ENCODE assay signal across 18 cellular contexts in genomic region chr10:83819609-83820008, GRCh38.
DNase-seq lines count a peak whose midpoint lies in the region; ATAC-seq and TF ChIP-seq lines count a peak whose summit lies in the region.
"Had no signal": no experiment of that assay in that cellular context is flagged by ENCODE, and none has a peak within 500 bp of the region (broad histone marks: within the 10 kb centered on the region; RNA-seq: fewer than 3 reads in every experiment).

No MANE protein-coding gene starts in this region.

- H3K4me3 ChIP-seq in right cardiac atrium (ENCODE audit: low read length) (no peak overlapping the region), left ventricle myocardium inferior (no peak overlapping the region), SJSA1 (no peak overlapping the region), neural cell (ENCODE audit: low read length) (peak overlapping the region; percentile 5)
- H3K4me3 ChIP-seq: GM23248 had no signal

- no peak overlapping the region for H2AFZ ChIP-seq in neural cell (ENCODE audit: low read depth, low read length)
- H2AFZ ChIP-seq: GM23248 had no signal

- DNase-seq in Right ventricle myocardium superior (no peak), right cardiac atrium (no peak), left ventricle myocardium inferior (no peak), left cardiac atrium (no peak), SJSA1 (ENCODE audit: low read depth in 1 of 2, low spot score in 2 of 2) (no peak), NCI-H1436 (lab: John Stamatoyannopoulos, UW) (no peak)
- DNase-seq in stimulated activated CD4-positive, alpha-beta T cell treated with anti-CD3 and anti-CD28 coated beads, Interleukin-2, amount 100 ng/mL, for 48 hours, result no peak
- DNase-seq: C1 segment of cervical spinal cord; Calu3; CD4-positive, alpha-beta memory T cell; COR-L47; DMS153; DND-41; GM23248; H7; HCEC 1CT had no signal

- H4K20me1 ChIP-seq in neural cell (ENCODE audit: insufficient read depth), result no peaks in the 10 kb centered on the region

- H3K4me1 ChIP-seq in right cardiac atrium (ENCODE audit: control insufficient read depth, insufficient read depth, low read length) (no peaks in the 10 kb centered on the region), left ventricle myocardium inferior (peaks cover 25% of the 10 kb centered on the region), SJSA1 (replicated peaks) (peaks cover 63% of the 10 kb centered on the region)

- TF ChIP-seq EP300 in neural cell (conservative IDR thresholded peaks at IDR 0.05; ENCODE audit: poor library complexity, severe bottlenecking), result peak; percentile 66

- H3K9ac ChIP-seq in neural cell (ENCODE audit: low read length), result no peak overlapping the region
- H3K9ac ChIP-seq: GM23248 had no signal

- H3K9me3 ChIP-seq in right cardiac atrium (ENCODE audit: control insufficient read depth, low read length) (no peaks in the 10 kb centered on the region), left ventricle myocardium inferior (replicated peaks) (peaks cover 10% of the 10 kb centered on the region), SJSA1 (replicated peaks) (no peaks in the 10 kb centered on the region), neural cell (ENCODE audit: low read length) (no peaks in the 10 kb centered on the region)

- H3K27me3 ChIP-seq in right cardiac atrium (ENCODE audit: control insufficient read depth, insufficient read depth), result no peaks in the 10 kb centered on the region
- no peaks in the 10 kb centered on the region for H3K27me3 ChIP-seq in left ventricle myocardium inferior (ENCODE audit: low read depth)
- H3K27me3 ChIP-seq in SJSA1 (replicated peaks), result no peaks in the 10 kb centered on the region
- H3K27me3 ChIP-seq in neural cell (ENCODE audit: insufficient read depth, low read depth, low read length), result no peaks in the 10 kb centered on the region

- ATAC-seq in Right ventricle myocardium superior (ENCODE audit: poor library complexity), result peak; percentile 34
- no peak for ATAC-seq in right cardiac atrium
- ATAC-seq in left cardiac atrium, result no peak

- 55% methylated on average over 2 of the region's 2 CpGs for WGBS in right cardiac atrium

- H3F3A ChIP-seq in neural cell (ENCODE audit: insufficient read depth, low read length, poor library complexity, severe bottlenecking), result no peaks in the 10 kb centered on the region

- intact Hi-C loops in Right ventricle myocardium superior (cut with DNase I) (no loop called here), right cardiac atrium (cut with DNase I) (no loop called here), left ventricle myocardium inferior (cut with micrococcal nuclease) (no loop called here), left cardiac atrium (cut with DNase I) (no loop called here)

- H3K27ac ChIP-seq in right cardiac atrium (ENCODE audit: low read length), result no peak overlapping the region
- peak overlapping the region; percentile 62 for H3K27ac ChIP-seq in left ventricle myocardium inferior (replicated peaks)
- H3K27ac ChIP-seq in SJSA1, result peak overlapping the region; percentile 53
- peak overlapping the region; percentile 38 for H3K27ac ChIP-seq in neural cell (ENCODE audit: low read length)
- H3K27ac ChIP-seq: 22Rv1, GM23248 had no signal

- H3K4me2 ChIP-seq in neural cell (ENCODE audit: low read length), result no peak overlapping the region

- TF ChIP-seq CTCF in left ventricle myocardium inferior (IDR thresholded peaks at IDR 0.05; ENCODE audit: borderline replicate concordance), result no peak
- TF ChIP-seq CTCF in neural cell (IDR thresholded peaks at IDR 0.05; ENCODE audit: poor library complexity, severe bottlenecking), result no peak

- TF ChIP-seq RAD21 in neural cell (conservative IDR thresholded peaks at IDR 0.05), result no peak

- H3K36me3 ChIP-seq in left ventricle myocardium inferior (no peaks in the 10 kb centered on the region), SJSA1 (no peaks in the 10 kb centered on the region), neural cell (ENCODE audit: insufficient read depth, low read length) (no peaks in the 10 kb centered on the region)

- no peaks in the 10 kb centered on the region for H3K9me2 ChIP-seq in neural cell (ENCODE audit: insufficient read depth, low read length)

- H3K79me2 ChIP-seq in neural cell (replicated peaks; ENCODE audit: insufficient read depth, low read length), result no peaks in the 10 kb centered on the region

TF ChIP-seq in neural cell, 6 proteins besides CTCF, POLR2A, EP300 and RAD21:
- TF ChIP-seq EZH2 (IDR thresholded peaks at IDR 0.05; ENCODE audit: borderline replicate concordance, insufficient read depth, low read length, poor library complexity, severe bottlenecking) (no peak), TAF1 (IDR thresholded peaks at IDR 0.05; ENCODE audit: low read depth) (no peak), POLR2AphosphoS5 (IDR thresholded peaks at IDR 0.05) (no peak), REST (IDR thresholded peaks at IDR 0.05; ENCODE audit: borderline replicate concordance) (no peak), SMC3 (conservative IDR thresholded peaks at IDR 0.05; ENCODE audit: poor library complexity) (no peak), MXI1 (conservative IDR thresholded peaks at IDR 0.05; ENCODE audit: poor library complexity, severe bottlenecking) (no peak)
